8 cellular contexts compared by ENCODE assay signal in genomic region chr13:102591988-102592781, GRCh38. TPM values are rescaled to one million over a fixed set of nuclear protein-coding genes. Genes with fewer than 3 reads are reported as not detected.
DNase-seq lines count a peak whose midpoint lies in the region; ATAC-seq and TF ChIP-seq lines count a peak whose summit lies in the region.

No MANE protein-coding gene starts in this region.

- H3K9me2 ChIP-seq in DOHH2 (replicated peaks; ENCODE audit: control insufficient read depth, low read length), result no peaks in the 10 kb centered on the region

- peak overlapping the region; percentile 72; the same call in 1 of the 2 replicates for H3K9ac ChIP-seq in KMS-11

- H3F3A ChIP-seq in DOHH2 (ENCODE audit: control insufficient read depth, insufficient read depth), result peaks cover 12% of the 10 kb centered on the region

- peaks cover 4% of the 10 kb centered on the region for H3K36me3 ChIP-seq in DOHH2 (ENCODE audit: control insufficient read depth, low read length)
- H3K36me3 ChIP-seq in KMS-11 (ENCODE audit: insufficient read depth), result no peaks in the 10 kb centered on the region

- peak overlapping the region; percentile 68 for H2AFZ ChIP-seq in KMS-11 (ENCODE audit: low read depth)

- H4K20me1 ChIP-seq in DOHH2 (ENCODE audit: control insufficient read depth, insufficient read depth, low read depth, low read length), result no peaks in the 10 kb centered on the region
- no peaks in the 10 kb centered on the region for H4K20me1 ChIP-seq in KMS-11 (ENCODE audit: insufficient read depth)

- DNase-seq in SIG-M5 (lab: John Stamatoyannopoulos, UW) (peak; percentile 26), globus pallidus (ENCODE audit: low spot score) (peak; percentile 83), occipital lobe (lab: John Stamatoyannopoulos, UW) (peak; percentile 65)
- DNase-seq in activated naive CD4-positive, alpha-beta T cell treated with Interleukin-2 at 50 U/mL for 16 hours, result peak; percentile 87

- no peaks in the 10 kb centered on the region for H3K9me3 ChIP-seq in DOHH2 (ENCODE audit: control insufficient read depth, insufficient read depth, low read length)

- no peaks in the 10 kb centered on the region for H3K27me3 ChIP-seq in DOHH2 (ENCODE audit: control insufficient read depth, low read length)
- H3K27me3 ChIP-seq in KMS-11 (ENCODE audit: insufficient read depth, low read depth), result no peaks in the 10 kb centered on the region

- peaks cover 24% of the 10 kb centered on the region for H3K79me2 ChIP-seq in DOHH2 (ENCODE audit: control insufficient read depth, low read length)
- peaks cover 13% of the 10 kb centered on the region for H3K79me2 ChIP-seq in KMS-11 (ENCODE audit: insufficient read depth, low read depth)

- H3K4me1 ChIP-seq in DOHH2 (ENCODE audit: control insufficient read depth, low read length) (peaks cover 21% of the 10 kb centered on the region), KMS-11 (ENCODE audit: low read depth, poor library complexity, severe bottlenecking) (peaks cover 32% of the 10 kb centered on the region)

- peak; percentile 51 for ATAC-seq in GM21717 (IDR thresholded peaks at IDR 0.05; ENCODE audit: unreplicated experiment)

- H3K4me2 ChIP-seq in DOHH2 (ENCODE audit: low read length), result peak overlapping the region; percentile 94
- H3K4me2 ChIP-seq in KMS-11, result peak overlapping the region; percentile 38

- H3K27ac ChIP-seq in DOHH2 (ENCODE audit: low read depth, low read length) (no peak overlapping the region), KMS-11 (peak overlapping the region; percentile 76), temporal lobe (ENCODE audit: low read depth, low read length) (peak overlapping the region; percentile 48)

- H3K4me3 ChIP-seq in DOHH2 (ENCODE audit: low read length), result peak overlapping the region; percentile 87
- H3K4me3 ChIP-seq in KMS-11 (IDR thresholded peaks at IDR 0.05; ENCODE audit: insufficient read depth, low read depth, low read length), result no peak overlapping the region

- TF ChIP-seq CTCF in DOHH2 (IDR thresholded peaks at IDR 0.05; ENCODE audit: low read depth, low read length, poor library complexity, severe bottlenecking) (peak; percentile 90), KMS-11 (conservative IDR thresholded peaks at IDR 0.05; ENCODE audit: low read depth, low read length) (peak; percentile 66)

RNA-seq across cellular contexts. Expression of gene TPP2, which starts 4.6 kb away (rescaled TPM):
- 68.9 TPM for total RNA-seq in occipital lobe
- 48.4 TPM for total RNA-seq in temporal lobe

Comparison
In these comparisons a context has a peak if more than half of its experiments do, and no peak if none do; other contexts are left out.
1. DNase-seq: peak in every context shown above with its lines; median percentile 87 in activated naive CD4-positive, alpha-beta T cell treated with Interleukin-2 at 50 U/mL for 16 hours; 83 in globus pallidus; 65 in occipital lobe; 26 in SIG-M5.